In genomic region chr19:58021541-58022282, GRCh38 we compare ENCODE assay signal across 9 cellular contexts. TPM values are rescaled to one million over a fixed set of nuclear protein-coding genes. Genes with fewer than 3 reads are reported as not detected.
DNase-seq lines count a peak whose midpoint lies in the region; ATAC-seq, FAIRE-seq and TF ChIP-seq lines count a peak whose summit lies in the region.
"Had no signal": no experiment of that assay in that cellular context is flagged by ENCODE, and none has a peak within 500 bp of the region (broad histone marks: within the 10 kb centered on the region; RNA-seq: fewer than 3 reads in every experiment).

No MANE protein-coding gene starts in this region.

- H3K9ac ChIP-seq in keratinocyte (ENCODE audit: control insufficient read depth, extremely low read depth, insufficient read depth, low read length): no peak overlapping the region

- no peaks in the 10 kb centered on the region for H4K20me1 ChIP-seq in PC-9 (ENCODE audit: insufficient read depth)
- H4K20me1 ChIP-seq in keratinocyte (ENCODE audit: control insufficient read depth, extremely low read depth, insufficient read depth, low read length): no peaks in the 10 kb centered on the region

- no peak overlapping the region for H3K27ac ChIP-seq in PC-9
- no peak overlapping the region for H3K27ac ChIP-seq in keratinocyte (ENCODE audit: control insufficient read depth, insufficient read depth, low read length)
- H3K27ac ChIP-seq: epithelial cell of prostate had no signal

- H3K27ac Mint-ChIP-seq in stimulated activated effector memory CD8-positive, alpha-beta T cell treated with anti-CD3 and anti-CD28 coated beads, Interleukin-12 subunit alpha, Interleukin-12 subunit beta, amount 100 ng/mL, for 72 hours: no peak overlapping the region

- TF ChIP-seq CTCF in AG04449 (IDR thresholded peaks at IDR 0.05; ENCODE audit: insufficient read depth, low read length, missing control alignments) (peak; percentile 17), GM12874 (IDR thresholded peaks at IDR 0.05; ENCODE audit: insufficient read depth, low read depth, low read length) (peak; percentile 25; the same call in 1 of the 2 replicates), PC-9 (conservative IDR thresholded peaks at IDR 0.05) (peak; percentile 59), bronchial epithelial cell (IDR thresholded peaks at IDR 0.05; ENCODE audit: insufficient read depth, low read length, severe bottlenecking) (peak; percentile 19), keratinocyte (optimal IDR thresholded peaks at IDR 0.05 in 1 of 3, IDR thresholded peaks at IDR 0.05 in 1 of 3, conservative IDR thresholded peaks at IDR 0.05 in 1 of 3; ENCODE audit: extremely low read depth in 1 of 3, insufficient read depth in 2 of 3, low read length in 3 of 3) (peak; percentile 12 to 43 (median 30))

- FAIRE-seq in bronchial epithelial cell (lab: Jason Lieb, UNC) (no peak), keratinocyte (lab: Jason Lieb, UNC) (no peak), GM12891 (lab: Jason Lieb, UNC) (no peak)

- H3K9me1 ChIP-seq in keratinocyte (ENCODE audit: control insufficient read depth, extremely low read depth, insufficient read depth, low read length): no peaks in the 10 kb centered on the region

- H3K4me3 ChIP-seq in AG04449 (ENCODE audit: low read depth, low read length): no peak overlapping the region
- H3K4me3 ChIP-seq in PC-9: no peak overlapping the region
- no peak overlapping the region for H3K4me3 ChIP-seq in bronchial epithelial cell (ENCODE audit: low read depth, low read length)
- no peak overlapping the region for H3K4me3 ChIP-seq in keratinocyte (ENCODE audit: control insufficient read depth in 2 of 3, extremely low read depth in 1 of 3, insufficient read depth in 2 of 3, low read depth in 1 of 3, low read length in 3 of 3)

- H3K79me2 ChIP-seq in PC-9 (ENCODE audit: low read depth) (no peaks in the 10 kb centered on the region), keratinocyte (ENCODE audit: control insufficient read depth, insufficient read depth, low read length) (no peaks in the 10 kb centered on the region)

- H3K9me2 ChIP-seq in PC-9 (ENCODE audit: insufficient read depth): no peaks in the 10 kb centered on the region

- peaks cover 19% of the 10 kb centered on the region for H3K9me3 ChIP-seq in PC-9 (ENCODE audit: insufficient read depth, low read depth)
- peaks cover 9% of the 10 kb centered on the region for H3K9me3 ChIP-seq in keratinocyte (ENCODE audit: control insufficient read depth, low read depth, low read length)

- H3K27me3 ChIP-seq in PC-9 (ENCODE audit: insufficient read depth, low read depth): peaks cover 18% of the 10 kb centered on the region
- no peaks in the 10 kb centered on the region for H3K27me3 ChIP-seq in bronchial epithelial cell (ENCODE audit: control insufficient read depth, insufficient read depth, low read length)
- H3K27me3 ChIP-seq in keratinocyte (ENCODE audit: control insufficient read depth, extremely low read depth, insufficient read depth, low read length): no peaks in the 10 kb centered on the region

- 0 out of 2 replicates have a peak overlapping the region, but pooled peaks have one; percentile 33 for H2AFZ ChIP-seq in PC-9
- no peak overlapping the region for H2AFZ ChIP-seq in keratinocyte (ENCODE audit: control insufficient read depth, low read length)

- dilution Hi-C loops in keratinocyte (cut with MboI; ENCODE audit: extremely low pct_ligation_motif_present, low sequenced_read_pairs): no loop called here

- H3K36me3 ChIP-seq in PC-9 (ENCODE audit: low read depth) (no peaks in the 10 kb centered on the region), bronchial epithelial cell (ENCODE audit: control insufficient read depth, insufficient read depth, low read length) (no peaks in the 10 kb centered on the region), keratinocyte (ENCODE audit: control insufficient read depth in 2 of 2, extremely low read depth in 1 of 2, insufficient read depth in 2 of 2, low read length in 2 of 2) (no peaks in the 10 kb centered on the region)

- peak; percentile 71 for ATAC-seq in stimulated activated effector memory CD8-positive, alpha-beta T cell treated with anti-CD3 and anti-CD28 coated beads, Interleukin-12 subunit alpha, Interleukin-12 subunit beta, amount 100 ng/mL, for 72 hours
- no peak for ATAC-seq in HG02571 (IDR thresholded peaks at IDR 0.05; ENCODE audit: unreplicated experiment)

- no peak for TF ChIP-seq POLR2A in GM12891 (IDR thresholded peaks at IDR 0.05; ENCODE audit: low read depth, low read length)

- H3F3A ChIP-seq in PC-9 (ENCODE audit: insufficient read depth, low read depth): no peaks in the 10 kb centered on the region

- peaks cover 10% of the 10 kb centered on the region for H3K9me3 Mint-ChIP-seq in stimulated activated effector memory CD8-positive, alpha-beta T cell treated with anti-CD3 and anti-CD28 coated beads, Interleukin-12 subunit alpha, Interleukin-12 subunit beta, amount 100 ng/mL, for 72 hours

- no peak overlapping the region for H3K4me3 Mint-ChIP-seq in stimulated activated effector memory CD8-positive, alpha-beta T cell treated with anti-CD3 and anti-CD28 coated beads, Interleukin-12 subunit alpha, Interleukin-12 subunit beta, amount 100 ng/mL, for 72 hours

- no peak overlapping the region for H3K4me2 ChIP-seq in PC-9
- no peak overlapping the region for H3K4me2 ChIP-seq in keratinocyte (ENCODE audit: control insufficient read depth, extremely low read depth, insufficient read depth, low read depth, low read length)

- CTCF ChIA-PET in AG04449 (lab: Yijun Ruan, JAX): no interaction called here
- CTCF ChIA-PET in PC-9 (lab: Charles Lee): interaction anchor here (0.6 kb wide), 1 partner anchor 1852 kb away, joined by 7 read pairs; no protein-coding TSS in a partner anchor

- intact Hi-C loops in PC-9 (cut with micrococcal nuclease; ENCODE audit: unreplicated experiment): loop anchor here (5.0 kb wide), 1 partner anchor 614 kb away; no protein-coding TSS in a partner anchor

- no peaks in the 10 kb centered on the region for H3K36me3 Mint-ChIP-seq in stimulated activated effector memory CD8-positive, alpha-beta T cell treated with anti-CD3 and anti-CD28 coated beads, Interleukin-12 subunit alpha, Interleukin-12 subunit beta, amount 100 ng/mL, for 72 hours

- no TSS peak for BruUV-seq in PC-9 (replicated peaks; lab: Mats Ljungman, UMichigan)

- no peaks in the 10 kb centered on the region for H3K4me1 Mint-ChIP-seq in stimulated activated effector memory CD8-positive, alpha-beta T cell treated with anti-CD3 and anti-CD28 coated beads, Interleukin-12 subunit alpha, Interleukin-12 subunit beta, amount 100 ng/mL, for 72 hours

- POLR2A ChIA-PET in AG04449 (lab: Yijun Ruan, JAX): interaction anchor here (0.6 kb wide), 1 partner anchor 365 kb away, joined by 3 read pairs; no protein-coding TSS in a partner anchor
- POLR2A ChIA-PET in PC-9 (lab: Charles Lee; ENCODE audit: unreplicated experiment): no interaction called here

- DNase-seq in AG04449 (ENCODE audit: low read depth, low spot score) (no peak), PC-9 (peak; percentile 23 to 41), bronchial epithelial cell (ENCODE audit: low read depth) (peak; percentile 29), keratinocyte (ENCODE audit: low read depth, low spot score) (no peak), GM12891 (ENCODE audit: insufficient read length, low spot score) (no peak)
- DNase-seq in stimulated activated effector memory CD8-positive, alpha-beta T cell treated with anti-CD3 and anti-CD28 coated beads, Interleukin-12 subunit alpha, Interleukin-12 subunit beta, amount 100 ng/mL, for 72 hours (ENCODE audit: low spot score in 2 of 2): no peak

- H3K4me1 ChIP-seq in PC-9 (replicated peaks; ENCODE audit: insufficient read depth) (no peaks in the 10 kb centered on the region), keratinocyte (ENCODE audit: control insufficient read depth, extremely low read depth, insufficient read depth, low read length) (no peaks in the 10 kb centered on the region)

RNA-seq across cellular contexts. Expression of gene ZSCAN1, which starts 12.1 kb away (rescaled TPM):
- total RNA-seq in PC-9 (2021): not detected in 2 replicates
- total RNA-seq in bronchial epithelial cell: under 0.01 TPM in 1 of 2 replicates, not detected in the other
- not detected in 3 replicates for polyA plus RNA-seq in keratinocyte
- polyA plus RNA-seq in keratinocyte (2011; ENCODE audit: low read depth): not detected
- not detected in 2 replicates for polyA plus RNA-seq in keratinocyte (2011; cell fraction: cytosol; rRNA removed)
- polyA plus RNA-seq in keratinocyte (2011; cell fraction: nucleus; rRNA removed): not detected in 2 replicates
- polyA plus RNA-seq in keratinocyte (2012; ENCODE audit: low replicate concordance): not detected in 2 replicates
- not detected in 3 replicates for polyA minus RNA-seq in keratinocyte
- not detected for polyA minus RNA-seq in keratinocyte (2011; cell fraction: cytosol; rRNA and poly(A)+ RNA removed)
- not detected in 2 replicates for polyA minus RNA-seq in keratinocyte (2011; cell fraction: nucleus; rRNA and poly(A)+ RNA removed)
- polyA plus RNA-seq in GM12891 (2012; ENCODE audit: low read depth, missing spikeins): not detected

RNA-seq across cellular contexts. Expression of gene ZNF606, which starts 19.1 kb away (rescaled TPM):
- 16.3 and 21.6 TPM in 2 replicates for total RNA-seq in PC-9 (2021)
- total RNA-seq in bronchial epithelial cell: 9.2 and 12.8 TPM in 2 replicates
- 2.8 to 3.5 TPM (median 3.5 TPM) in 3 replicates for polyA plus RNA-seq in keratinocyte
- 2.4 TPM for polyA plus RNA-seq in keratinocyte (2011; ENCODE audit: low read depth)
- polyA plus RNA-seq in keratinocyte (2011; cell fraction: cytosol; rRNA removed): 1.2 and 2.1 TPM in 2 replicates
- 10.4 and 10.5 TPM in 2 replicates for polyA plus RNA-seq in keratinocyte (2011; cell fraction: nucleus; rRNA removed)
- polyA plus RNA-seq in keratinocyte (2012; ENCODE audit: low replicate concordance): 3.0 and 3.7 TPM in 2 replicates
- 2.6 to 6.4 TPM (median 5.9 TPM) in 3 replicates for polyA minus RNA-seq in keratinocyte
- 4.4 TPM for polyA minus RNA-seq in keratinocyte (2011; cell fraction: cytosol; rRNA and poly(A)+ RNA removed)
- 9.0 and 12.7 TPM in 2 replicates for polyA minus RNA-seq in keratinocyte (2011; cell fraction: nucleus; rRNA and poly(A)+ RNA removed)
- polyA plus RNA-seq in GM12891 (2012; ENCODE audit: low read depth, missing spikeins): 5.6 TPM

RNA-seq across cellular contexts. Expression of gene ZNF135, which starts 37.4 kb away (rescaled TPM):
- total RNA-seq in PC-9 (2021) (0.15 TPM in 1 of 2 replicates, not detected in the other), bronchial epithelial cell (1.6 and 3.7 TPM in 2 replicates)
- polyA plus RNA-seq in keratinocyte: 2.7 to 6.7 TPM (median 3.4 TPM) in 3 replicates
- polyA plus RNA-seq in keratinocyte (2011; ENCODE audit: low read depth): 0.95 TPM
- polyA plus RNA-seq in keratinocyte (2011; cell fraction: cytosol; rRNA removed): 3.6 and 4.1 TPM in 2 replicates
- polyA plus RNA-seq in keratinocyte (2011; cell fraction: nucleus; rRNA removed): 11.4 and 11.7 TPM in 2 replicates
- 1.1 and 1.6 TPM in 2 replicates for polyA plus RNA-seq in keratinocyte (2012; ENCODE audit: low replicate concordance)
- 0.52 to 7.6 TPM (median 4.3 TPM) in 3 replicates for polyA minus RNA-seq in keratinocyte
- 2.9 TPM for polyA minus RNA-seq in keratinocyte (2011; cell fraction: cytosol; rRNA and poly(A)+ RNA removed)
- 2.6 and 4.6 TPM in 2 replicates for polyA minus RNA-seq in keratinocyte (2011; cell fraction: nucleus; rRNA and poly(A)+ RNA removed)
- polyA plus RNA-seq in GM12891 (2012; ENCODE audit: low read depth, missing spikeins): 0.13 TPM

RNA-seq across cellular contexts. Expression of gene C19orf18, which starts 47.4 kb away (rescaled TPM):
- total RNA-seq in PC-9 (2021) (not detected in 2 replicates), bronchial epithelial cell (0.26 and 0.38 TPM in 2 replicates)
- polyA plus RNA-seq in keratinocyte: 0.24 to 0.59 TPM (median 0.48 TPM) in 3 replicates
- 4.0 TPM for polyA plus RNA-seq in keratinocyte (2011; ENCODE audit: low read depth)
- polyA plus RNA-seq in keratinocyte (2011; cell fraction: cytosol; rRNA removed): 0.31 and 0.56 TPM in 2 replicates
- 2.3 and 2.9 TPM in 2 replicates for polyA plus RNA-seq in keratinocyte (2011; cell fraction: nucleus; rRNA removed)
- 0.55 and 1.7 TPM in 2 replicates for polyA plus RNA-seq in keratinocyte (2012; ENCODE audit: low replicate concordance)
- polyA minus RNA-seq in keratinocyte: 0.48 TPM in 1 of 3 replicates, not detected in the others
- not detected for polyA minus RNA-seq in keratinocyte (2011; cell fraction: cytosol; rRNA and poly(A)+ RNA removed)
- polyA minus RNA-seq in keratinocyte (2011; cell fraction: nucleus; rRNA and poly(A)+ RNA removed): 0.70 and 1.3 TPM in 2 replicates
- polyA plus RNA-seq in GM12891 (2012; ENCODE audit: low read depth, missing spikeins): 0.31 TPM

Comparison
In these comparisons a context has a peak if more than half of its experiments do, and no peak if none do; other contexts are left out.
1. DNase-seq: peak in PC-9 (2 of 2) and bronchial epithelial cell (single experiment); none in AG04449 (single experiment), keratinocyte (single experiment), stimulated activated effector memory CD8-positive, alpha-beta T cell treated with anti-CD3 and anti-CD28 coated beads, Interleukin-12 subunit alpha, Interleukin-12 subunit beta, amount 100 ng/mL, for 72 hours (0 of 2) and GM12891 (single experiment).
2. Peak in every context shown above with its lines, with median percentiles within 50 percentile points of each other: CTCF ChIP-seq.